ENCODE assay signal across 2 cellular contexts in the genomic region with DNA sequence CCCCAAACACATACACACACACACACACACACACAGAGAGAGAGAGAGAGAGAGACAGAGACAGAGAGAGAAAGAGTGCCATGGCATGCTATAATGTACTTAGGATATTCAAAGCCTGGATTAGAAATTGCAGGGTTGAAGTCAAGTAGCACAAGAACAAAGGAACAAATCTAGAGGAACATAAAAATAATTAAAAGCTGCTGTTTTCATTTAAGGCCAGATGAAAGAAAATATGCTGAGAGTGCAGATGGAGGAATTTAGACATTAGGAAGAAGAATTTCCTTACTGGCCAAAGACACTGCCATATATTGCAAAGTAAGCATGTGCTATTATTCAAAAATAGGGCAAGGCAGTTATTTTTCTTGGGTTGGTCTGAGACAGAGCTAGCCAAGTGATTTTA.
TF ChIP-seq lines count a peak whose summit lies in the region.

No MANE protein-coding gene starts in this region.

TF ChIP-seq in A549, 52 proteins besides CTCF, POLR2A, EP300 and RAD21 (continued from another document):
- no peak for TF ChIP-seq RARB (CRISPR knock-in tag; IDR thresholded peaks at IDR 0.05)

TF ChIP-seq in K562, 482 proteins besides CTCF, POLR2A, EP300 and RAD21 (continued from another document):
- TF ChIP-seq, protein P1, sequence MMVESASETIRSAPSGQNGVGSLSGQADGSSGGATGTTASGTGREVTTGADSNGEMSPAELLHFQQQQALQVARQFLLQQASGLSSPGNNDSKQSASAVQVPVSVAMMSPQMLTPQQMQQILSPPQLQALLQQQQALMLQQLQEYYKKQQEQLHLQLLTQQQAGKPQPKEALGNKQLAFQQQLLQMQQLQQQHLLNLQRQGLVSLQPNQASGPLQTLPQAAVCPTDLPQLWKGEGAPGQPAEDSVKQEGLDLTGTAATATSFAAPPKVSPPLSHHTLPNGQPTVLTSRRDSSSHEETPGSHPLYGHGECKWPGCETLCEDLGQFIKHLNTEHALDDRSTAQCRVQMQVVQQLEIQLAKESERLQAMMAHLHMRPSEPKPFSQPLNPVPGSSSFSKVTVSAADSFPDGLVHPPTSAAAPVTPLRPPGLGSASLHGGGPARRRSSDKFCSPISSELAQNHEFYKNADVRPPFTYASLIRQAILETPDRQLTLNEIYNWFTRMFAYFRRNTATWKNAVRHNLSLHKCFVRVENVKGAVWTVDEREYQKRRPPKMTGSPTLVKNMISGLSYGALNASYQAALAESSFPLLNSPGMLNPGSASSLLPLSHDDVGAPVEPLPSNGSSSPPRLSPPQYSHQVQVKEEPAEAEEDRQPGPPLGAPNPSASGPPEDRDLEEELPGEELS (CRISPR knock-in tag; IDR thresholded peaks at IDR 0.05; ENCODE audit: borderline replicate concordance): no peak
- no peak for TF ChIP-seq ZNF695 (CRISPR knock-in tag; IDR thresholded peaks at IDR 0.05)
- TF ChIP-seq, protein P2, sequence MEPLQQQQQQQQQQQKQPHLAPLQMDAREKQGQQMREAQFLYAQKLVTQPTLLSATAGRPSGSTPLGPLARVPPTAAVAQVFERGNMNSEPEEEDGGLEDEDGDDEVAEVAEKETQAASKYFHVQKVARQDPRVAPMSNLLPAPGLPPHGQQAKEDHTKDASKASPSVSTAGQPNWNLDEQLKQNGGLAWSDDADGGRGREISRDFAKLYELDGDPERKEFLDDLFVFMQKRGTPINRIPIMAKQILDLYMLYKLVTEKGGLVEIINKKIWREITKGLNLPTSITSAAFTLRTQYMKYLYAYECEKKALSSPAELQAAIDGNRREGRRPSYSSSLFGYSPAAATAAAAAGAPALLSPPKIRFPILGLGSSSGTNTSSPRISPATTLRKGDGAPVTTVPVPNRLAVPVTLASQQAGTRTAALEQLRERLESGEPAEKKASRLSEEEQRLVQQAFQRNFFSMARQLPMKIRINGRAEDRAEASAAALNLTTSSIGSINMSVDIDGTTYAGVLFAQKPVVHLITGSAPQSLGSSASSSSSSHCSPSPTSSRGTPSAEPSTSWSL (CRISPR knock-in tag; IDR thresholded peaks at IDR 0.05; ENCODE audit: borderline replicate concordance): no peak
- TF ChIP-seq POLR2AphosphoS2 (IDR thresholded peaks at IDR 0.05; ENCODE audit: low read length): no peak
- no peak for TF ChIP-seq ZC3H8 (IDR thresholded peaks at IDR 0.05)
- TF ChIP-seq ZNF316 (IDR thresholded peaks at IDR 0.05): peak; percentile 59
- no peak for TF ChIP-seq NUFIP1 (IDR thresholded peaks at IDR 0.05; ENCODE audit: partially characterized antibody)
- TF ChIP-seq C11orf30 (IDR thresholded peaks at IDR 0.05; ENCODE audit: low read depth): peak; percentile 47; the same call in 1 of the 2 replicates
